ENCODE assay signal across 1 cellular context in the genomic region with DNA sequence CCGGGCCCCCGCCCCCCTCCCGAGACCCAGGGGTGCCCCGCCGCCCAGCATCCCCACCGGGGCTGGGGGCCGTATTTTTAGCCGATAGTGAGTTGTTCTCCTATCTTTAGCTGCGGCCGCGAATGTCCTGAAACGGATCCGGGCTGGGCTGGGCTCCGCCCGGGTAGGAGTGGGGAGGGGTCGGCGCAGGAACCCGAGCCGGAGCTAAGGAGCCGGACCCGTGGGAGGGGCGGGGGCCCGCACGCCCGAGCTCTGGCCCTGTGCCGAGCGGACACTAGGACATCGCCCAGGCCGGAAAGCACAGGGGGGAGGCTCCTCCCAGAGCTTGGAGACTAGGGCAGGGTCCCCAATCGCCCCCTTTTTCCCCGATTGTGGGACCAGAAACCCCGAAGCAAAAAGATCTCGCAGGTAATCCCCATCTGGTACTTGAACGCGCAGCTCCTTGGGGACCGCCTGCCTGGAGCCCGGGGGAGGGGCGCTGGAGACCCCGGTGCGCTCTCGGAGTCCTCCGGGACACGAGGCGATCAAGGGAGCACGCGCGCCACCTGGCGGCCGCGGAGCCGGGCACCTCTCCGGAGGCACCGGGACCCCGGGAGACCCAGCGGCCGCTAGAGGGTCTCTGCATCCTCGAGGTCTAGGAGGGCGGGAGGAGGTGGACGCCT.
TF ChIP-seq lines count a peak whose summit lies in the region.

No MANE protein-coding gene starts in this region.

TF ChIP-seq in K562, 482 proteins besides CTCF, POLR2A, EP300 and RAD21 (continued from another document and continues in another):
- TF ChIP-seq BRD9 (IDR thresholded peaks at IDR 0.05; ENCODE audit: low read depth, partially characterized antibody) (peak; percentile 37), ATF7 (IDR thresholded peaks at IDR 0.05) (peak; percentile 38; the same call in 1 of the 2 replicates), L3MBTL2 (IDR thresholded peaks at IDR 0.05) (peak; percentile 87), ETV6 (IDR thresholded peaks at IDR 0.05; ENCODE audit: borderline replicate concordance in 1 of 2, low read depth in 2 of 2, low read length in 1 of 2) (no peak), ETV6 (CRISPR knock-in tag; IDR thresholded peaks at IDR 0.05; ENCODE audit: borderline replicate concordance) (no peak), CC2D1A (IDR thresholded peaks at IDR 0.05) (0 out of 2 replicates have a peak, but pooled peaks have one; percentile 33), CXXC5 (CRISPR knock-in tag; IDR thresholded peaks at IDR 0.05) (peak; percentile 32; the same call in 1 of the 2 replicates), EGR1 (conservative IDR thresholded peaks at IDR 0.05) (peak; percentile 43), ZSCAN29 (IDR thresholded peaks at IDR 0.05) (0 out of 2 replicates have a peak, but pooled peaks have one; percentile 19), SIN3A (IDR thresholded peaks at IDR 0.05; ENCODE audit: borderline replicate concordance in 2 of 2, control insufficient read depth in 1 of 2, low read depth in 2 of 2, low read length in 2 of 2) (peak in 1 of 2 experiments; percentile 38; a peak in 2 of 4 replicates), CTCFL (IDR thresholded peaks at IDR 0.05; ENCODE audit: borderline replicate concordance, insufficient read depth, low read depth, low read length, poor library complexity, severe bottlenecking) (peak; percentile 79), KDM2B (CRISPR knock-in tag; IDR thresholded peaks at IDR 0.05) (0 out of 2 replicates have a peak, but pooled peaks have one; percentile 5), CTBP1 (IDR thresholded peaks at IDR 0.05; ENCODE audit: borderline replicate concordance) (peak; percentile 67), TAF7 (tag; IDR thresholded peaks at IDR 0.05) (no peak), NELFE (IDR thresholded peaks at IDR 0.05; ENCODE audit: insufficient read depth, insufficient read length) (no peak), ZNF408 (CRISPR knock-in tag; IDR thresholded peaks at IDR 0.05; ENCODE audit: low read depth) (no peak), ZFP30 (CRISPR knock-in tag; IDR thresholded peaks at IDR 0.05; ENCODE audit: borderline replicate concordance) (no peak), PREB (CRISPR knock-in tag; IDR thresholded peaks at IDR 0.05) (no peak), ZNF311 (CRISPR knock-in tag; IDR thresholded peaks at IDR 0.05) (no peak), NCOA6 (IDR thresholded peaks at IDR 0.05) (no peak), POLR3A (IDR thresholded peaks at IDR 0.05; ENCODE audit: borderline replicate concordance, extremely low read depth, insufficient read depth, insufficient read length) (no peak), HLTF (IDR thresholded peaks at IDR 0.05) (no peak), TAL1 (IDR thresholded peaks at IDR 0.05) (no peak), ZKSCAN3 (CRISPR knock-in tag; IDR thresholded peaks at IDR 0.05) (no peak), SREBF1 (IDR thresholded peaks at IDR 0.05; ENCODE audit: borderline replicate concordance, low read depth, low read length) (no peak), ZBTB33 (CRISPR knock-in tag; IDR thresholded peaks at IDR 0.05) (no peak; the same call in 1 of the 2 replicates), SRF (CRISPR knock-in tag; IDR thresholded peaks at IDR 0.05) (peak in 1 of 2 experiments; percentile 34; a peak in 1 of 4 replicates), BDP1 (IDR thresholded peaks at IDR 0.05; ENCODE audit: insufficient read depth, insufficient read length) (no peak), KLF16 (IDR thresholded peaks at IDR 0.05) (0 out of 2 replicates have a peak, but pooled peaks have one; percentile 30), E2F6 (IDR thresholded peaks at IDR 0.05; ENCODE audit: borderline replicate concordance in 1 of 2, extremely low read depth in 1 of 2, insufficient read depth in 1 of 2, insufficient read length in 1 of 2, low read depth in 1 of 2, low read length in 1 of 2, poor library complexity in 1 of 2, severe bottlenecking in 1 of 2) (peak; percentile 68 to 86), FOS (IDR thresholded peaks at IDR 0.05; ENCODE audit: extremely low read depth, insufficient read length) (no peak), FOXP1 (CRISPR knock-in tag; IDR thresholded peaks at IDR 0.05) (peak; percentile 59; the same call in 1 of the 2 replicates), RHOXF2B (CRISPR knock-in tag; conservative IDR thresholded peaks at IDR 0.05) (no peak), ZBTB40 (IDR thresholded peaks at IDR 0.05) (no peak; the same call in 1 of the 2 replicates), ZBTB40 (CRISPR knock-in tag; IDR thresholded peaks at IDR 0.05) (no peak), CHCHD3 (CRISPR knock-in tag; IDR thresholded peaks at IDR 0.05) (no peak), ZNF24 (IDR thresholded peaks at IDR 0.05) (0 out of 2 replicates have a peak, but pooled peaks have one; percentile 45), NFIC (IDR thresholded peaks at IDR 0.05) (peak; percentile 90)
- TF ChIP-seq, protein P1, sequence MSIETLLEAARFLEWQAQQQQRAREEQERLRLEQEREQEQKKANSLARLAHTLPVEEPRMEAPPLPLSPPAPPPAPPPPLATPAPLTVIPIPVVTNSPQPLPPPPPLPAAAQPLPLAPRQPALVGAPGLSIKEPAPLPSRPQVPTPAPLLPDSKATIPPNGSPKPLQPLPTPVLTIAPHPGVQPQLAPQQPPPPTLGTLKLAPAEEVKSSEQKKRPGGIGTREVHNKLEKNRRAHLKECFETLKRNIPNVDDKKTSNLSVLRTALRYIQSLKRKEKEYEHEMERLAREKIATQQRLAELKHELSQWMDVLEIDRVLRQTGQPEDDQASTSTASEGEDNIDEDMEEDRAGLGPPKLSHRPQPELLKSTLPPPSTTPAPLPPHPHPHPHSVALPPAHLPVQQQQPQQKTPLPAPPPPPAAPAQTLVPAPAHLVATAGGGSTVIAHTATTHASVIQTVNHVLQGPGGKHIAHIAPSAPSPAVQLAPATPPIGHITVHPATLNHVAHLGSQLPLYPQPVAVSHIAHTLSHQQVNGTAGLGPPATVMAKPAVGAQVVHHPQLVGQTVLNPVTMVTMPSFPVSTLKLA (conservative IDR thresholded peaks at IDR 0.05): peak; percentile 86 to 90
- TF ChIP-seq, protein P2, sequence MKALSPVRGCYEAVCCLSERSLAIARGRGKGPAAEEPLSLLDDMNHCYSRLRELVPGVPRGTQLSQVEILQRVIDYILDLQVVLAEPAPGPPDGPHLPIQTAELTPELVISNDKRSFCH (CRISPR knock-in tag; IDR thresholded peaks at IDR 0.05): no peak
- TF ChIP-seq, protein P2 (tag; IDR thresholded peaks at IDR 0.05): peak; percentile 19; the same call in 1 of the 2 replicates
- TF ChIP-seq, protein P3, sequence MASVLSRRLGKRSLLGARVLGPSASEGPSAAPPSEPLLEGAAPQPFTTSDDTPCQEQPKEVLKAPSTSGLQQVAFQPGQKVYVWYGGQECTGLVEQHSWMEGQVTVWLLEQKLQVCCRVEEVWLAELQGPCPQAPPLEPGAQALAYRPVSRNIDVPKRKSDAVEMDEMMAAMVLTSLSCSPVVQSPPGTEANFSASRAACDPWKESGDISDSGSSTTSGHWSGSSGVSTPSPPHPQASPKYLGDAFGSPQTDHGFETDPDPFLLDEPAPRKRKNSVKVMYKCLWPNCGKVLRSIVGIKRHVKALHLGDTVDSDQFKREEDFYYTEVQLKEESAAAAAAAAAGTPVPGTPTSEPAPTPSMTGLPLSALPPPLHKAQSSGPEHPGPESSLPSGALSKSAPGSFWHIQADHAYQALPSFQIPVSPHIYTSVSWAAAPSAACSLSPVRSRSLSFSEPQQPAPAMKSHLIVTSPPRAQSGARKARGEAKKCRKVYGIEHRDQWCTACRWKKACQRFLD (CRISPR knock-in tag; IDR thresholded peaks at IDR 0.05): 0 out of 2 replicates have a peak, but pooled peaks have one; percentile 44
